Comparison of ENCODE assay signal across 8 cellular contexts in genomic region chr1:181142096-181143043, GRCh38. TPM values are rescaled to one million over a fixed set of nuclear protein-coding genes. Genes with fewer than 3 reads are reported as not detected.
DNase-seq lines count a peak whose midpoint lies in the region; ATAC-seq lines count a peak whose summit lies in the region.

No MANE protein-coding gene starts in this region.

- DNase-seq in AG08395 (ENCODE audit: low spot score) (peak; percentile 89), NCI-H345 treated with DMSO at 0.1 percent for 48 hours (lab: John Stamatoyannopoulos, UW; ENCODE audit: unreplicated experiment) (peak; percentile 77), cerebellum (ENCODE audit: low spot score) (peak; percentile 89), left colon (peak; percentile 71 to 90)
- DNase-seq in activated CD4-positive, alpha-beta T cell treated with anti-CD3 and anti-CD28 coated beads for 24 hours (ENCODE audit: low read depth in 2 of 2), result peak; percentile 91 to 92
- peak; percentile 93 to 94 for DNase-seq in stimulated activated CD4-positive, alpha-beta T cell treated with anti-CD3 and anti-CD28 coated beads, Interleukin-2, amount 100 ng/mL, for 24 hours

- intact Hi-C loops in left colon (cut with DNase I, micrococcal nuclease), result loop anchor here (5.0 to 10.0 kb wide), 2 partner anchors 55 to 58 kb away; partner anchors contain the start of gene IER5 (in 2 of the 2)

- ATAC-seq in GM18909 (IDR thresholded peaks at IDR 0.05; ENCODE audit: poor library complexity, unreplicated experiment) (peak; percentile 71), HG03342 (IDR thresholded peaks at IDR 0.05; ENCODE audit: unreplicated experiment) (peak; percentile 83), left colon (peak; percentile 97)

RNA-seq across cellular contexts. Expression of gene IER5, which starts 53.9 kb away (rescaled TPM):
- total RNA-seq in cerebellum, result 13.7 TPM
- 10 to 100 TPM; 13.8 to 19.8 TPM for total RNA-seq in left colon

Comparison
In these comparisons a context has a peak if more than half of its experiments do, and no peak if none do; other contexts are left out.
1. Peak in every context shown above with its lines: DNase-seq and ATAC-seq.